Comparison of ENCODE assay signal across 8 cellular contexts in the genomic region with DNA sequence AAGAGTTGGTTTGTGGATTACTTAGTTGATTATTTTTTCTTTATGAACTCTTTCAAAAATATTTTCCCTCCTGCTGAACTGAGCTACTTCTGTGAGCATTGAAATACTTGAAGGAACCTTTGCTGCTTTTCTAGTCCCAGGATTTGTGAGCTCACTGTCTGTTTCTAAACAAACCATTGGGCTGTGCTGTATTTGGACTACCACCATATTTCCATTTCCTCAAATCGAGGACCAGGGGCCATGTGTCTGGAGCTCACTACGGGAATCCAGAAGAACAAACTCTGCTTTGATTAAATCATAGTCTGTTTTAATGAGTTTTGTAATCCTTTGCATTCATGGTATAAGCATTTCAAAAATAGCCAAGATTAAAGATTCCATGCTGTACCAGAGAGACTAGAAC. TPM values are rescaled to one million over a fixed set of nuclear protein-coding genes. Genes with fewer than 3 reads are reported as not detected.
DNase-seq lines count a peak whose midpoint lies in the region; ATAC-seq and TF ChIP-seq lines count a peak whose summit lies in the region.

No MANE protein-coding gene starts in this region.

- H3K4me3 ChIP-seq in adrenal gland (peak overlapping the region in 3 of 4 donors; percentile 46 to 90 (median 49)), body of pancreas (peak overlapping the region in 1 of 2 donors; percentile 82)

- H3K9me3 ChIP-seq in adrenal gland (replicated peaks in 1 of 3) (no peaks in the 10 kb centered on the region), body of pancreas (no peaks in the 10 kb centered on the region)

- no peak for TF ChIP-seq CTCF in adrenal gland (IDR thresholded peaks at IDR 0.05)
- no peak for TF ChIP-seq CTCF in body of pancreas (IDR thresholded peaks at IDR 0.05)

- no peaks in the 10 kb centered on the region for H3K27me3 Mint-ChIP-seq in stimulated activated naive CD8-positive, alpha-beta T cell treated with anti-CD3 and anti-CD28 coated beads, Interleukin-15, Interleukin-2, amounts not matched to agents 100 ng/mL and 50 ng/mL, for 24 hours

- H3K9me3 Mint-ChIP-seq in stimulated activated naive CD8-positive, alpha-beta T cell treated with anti-CD3 and anti-CD28 coated beads, Interleukin-15, Interleukin-2, amounts not matched to agents 100 ng/mL and 50 ng/mL, for 24 hours = no peaks in the 10 kb centered on the region

- peaks cover 0 to 11% of the 10 kb centered on the region in 2 donors for H3K36me3 ChIP-seq in adrenal gland (replicated peaks in 1 of 2)
- no peaks in the 10 kb centered on the region for H3K36me3 ChIP-seq in body of pancreas (replicated peaks in 1 of 2; ENCODE audit: insufficient read depth in 1 of 2, low read depth in 2 of 2)

- WGBS in adrenal gland, 4 donors = 10 to 25% (median 13%) methylated on average over 2 of the region's 2 CpGs
- WGBS in body of pancreas, 2 donors = 6 to 7% methylated on average over 2 of the region's 2 CpGs

- no peak for ATAC-seq in stimulated activated naive CD8-positive, alpha-beta T cell treated with anti-CD3 and anti-CD28 coated beads, Interleukin-15, Interleukin-2, amounts not matched to agents 100 U/mL and 50 U/mL, for 24 hours
- ATAC-seq in body of pancreas = no peak
- no peak for ATAC-seq in HG03457 (IDR thresholded peaks at IDR 0.05; ENCODE audit: unreplicated experiment)
- no peak for ATAC-seq in HG02623 (IDR thresholded peaks at IDR 0.05; ENCODE audit: unreplicated experiment)

- H3K27ac ChIP-seq in adrenal gland (peak overlapping the region; percentile 70 to 95 (median 92)), body of pancreas (peak overlapping the region in 2 of 4 donors; percentile 84 to 97)

- peak overlapping the region; percentile 100 for H3K4me3 Mint-ChIP-seq in stimulated activated naive CD8-positive, alpha-beta T cell treated with anti-CD3 and anti-CD28 coated beads, Interleukin-15, Interleukin-2, amounts not matched to agents 100 ng/mL and 50 ng/mL, for 24 hours

- intact Hi-C loops in adrenal gland (cut with DNase I) (loop anchor here (10.0 kb wide), 2 partner anchors 112 to 622 kb away; a partner anchor contains a TSS), body of pancreas (cut with DNase I) (no loop called here)

- H3K36me3 Mint-ChIP-seq in stimulated activated naive CD8-positive, alpha-beta T cell treated with anti-CD3 and anti-CD28 coated beads, Interleukin-15, Interleukin-2, amounts not matched to agents 100 ng/mL and 50 ng/mL, for 24 hours (ENCODE audit: low read depth) = peaks cover 39% of the 10 kb centered on the region

- TF ChIP-seq POLR2A in adrenal gland (IDR thresholded peaks at IDR 0.05) (no peak), body of pancreas (IDR thresholded peaks at IDR 0.05) (no peak)

- H3K27me3 ChIP-seq in adrenal gland (no peaks in the 10 kb centered on the region), body of pancreas (no peaks in the 10 kb centered on the region)

- H3K4me1 ChIP-seq in adrenal gland (replicated peaks in 1 of 2) = peaks cover 33 to 35% of the 10 kb centered on the region in 2 donors
- H3K4me1 ChIP-seq in body of pancreas = peaks cover 42% of the 10 kb centered on the region

- H3K4me1 Mint-ChIP-seq in stimulated activated naive CD8-positive, alpha-beta T cell treated with anti-CD3 and anti-CD28 coated beads, Interleukin-15, Interleukin-2, amounts not matched to agents 100 ng/mL and 50 ng/mL, for 24 hours (ENCODE audit: low read depth) = peaks cover 57% of the 10 kb centered on the region

- H3K27ac Mint-ChIP-seq in stimulated activated naive CD8-positive, alpha-beta T cell treated with anti-CD3 and anti-CD28 coated beads, Interleukin-15, Interleukin-2, amounts not matched to agents 100 ng/mL and 50 ng/mL, for 24 hours = peak overlapping the region; percentile 80

- no peak for DNase-seq in stimulated activated naive CD8-positive, alpha-beta T cell treated with anti-CD3 and anti-CD28 coated beads, Interleukin-15, Interleukin-2, amounts not matched to agents 100 U/mL and 50 U/mL, for 24 hours
- DNase-seq in adrenal gland (peak in 1 of 7 donors; percentile 45), lung microvascular endothelial cell (ENCODE audit: low read depth in 2 of 2) (peak; percentile 9 to 32), HT-29 (ENCODE audit: low spot score) (no peak), body of pancreas (no peak)

RNA-seq across cellular contexts. Expression of a gene that starts 1.3 kb away (rescaled TPM):
- total RNA-seq in adrenal gland = 1,000 to 10,000 TPM in 1 of 8 donors, 100 to 1,000 TPM in 7; 211 to 1,020 (median 554) TPM
- 100 to 1,000 TPM; 253 to 508 (median 491) TPM for polyA plus RNA-seq in adrenal gland
- total RNA-seq in lung microvascular endothelial cell = 71.5 and 72.8 TPM in 2 replicates
- total RNA-seq in HT-29 (2014; rRNA removed; shearing (Covaris generic)) = 64.9 and 72.1 TPM in 2 replicates
- 10 to 100 TPM; 26.5 to 92.0 TPM for total RNA-seq in body of pancreas

Comparison
In these comparisons a context has a peak if more than half of its experiments do, and no peak if none do; other contexts are left out.
1. DNase-seq: peak in lung microvascular endothelial cell (2 of 2); none in stimulated activated naive CD8-positive, alpha-beta T cell treated with anti-CD3 and anti-CD28 coated beads, Interleukin-15, Interleukin-2, amounts not matched to agents 100 U/mL and 50 U/mL, for 24 hours (single experiment), HT-29 (single experiment) and body of pancreas (0 of 4).